Comparison of ENCODE assay signal across 1 cellular context in the genomic region with DNA sequence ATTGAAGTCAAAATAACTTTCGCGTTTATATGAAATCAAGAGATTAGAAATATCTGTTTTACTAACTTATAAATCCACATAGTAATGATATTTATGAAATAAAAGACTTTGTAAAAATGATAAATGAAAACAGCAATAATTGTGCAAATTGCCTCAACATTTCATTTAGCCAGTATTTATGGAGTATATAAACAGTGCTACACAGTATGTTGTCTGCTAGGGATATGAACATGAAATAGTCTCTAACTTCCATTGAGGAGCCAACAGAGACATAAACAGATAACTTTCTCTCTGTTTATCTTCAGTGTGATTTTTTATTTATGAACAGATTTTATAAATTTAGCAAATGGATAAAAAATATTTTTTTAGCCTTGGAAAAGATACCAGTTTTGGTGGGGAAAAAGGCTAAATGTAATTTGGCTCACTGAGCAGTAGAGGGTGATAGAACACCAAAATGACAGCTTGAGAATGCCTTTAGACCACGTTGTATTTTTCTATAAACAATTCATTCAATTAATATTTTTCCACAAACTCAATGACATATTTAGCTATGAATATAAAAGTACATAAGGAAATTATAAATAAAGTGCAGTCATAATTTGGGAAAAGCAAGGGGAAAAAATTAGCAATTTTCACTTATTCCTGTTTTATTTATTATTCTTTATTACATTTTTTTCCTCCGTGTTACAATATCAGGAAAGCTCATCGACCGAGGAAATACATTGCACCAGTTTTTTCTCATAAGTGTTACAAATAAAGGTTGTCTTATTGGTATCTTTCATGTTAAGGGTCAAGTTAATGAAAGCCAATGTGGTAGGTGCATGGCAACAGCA.
TF ChIP-seq lines count a peak whose summit lies in the region.

No MANE protein-coding gene starts in this region.

TF ChIP-seq in H1, 55 proteins besides CTCF, POLR2A, EP300 and RAD21 (continued from another document):
- no peak for TF ChIP-seq USF2 (IDR thresholded peaks at IDR 0.05; ENCODE audit: low read length)
- TF ChIP-seq NANOG (IDR thresholded peaks at IDR 0.05; ENCODE audit: insufficient read depth, low read depth, low read length, poor library complexity, severe bottlenecking): no peak
- no peak for TF ChIP-seq SUZ12 (IDR thresholded peaks at IDR 0.05; ENCODE audit: low read length)
- no peak for TF ChIP-seq HDAC2 (IDR thresholded peaks at IDR 0.05; ENCODE audit: borderline replicate concordance in 1 of 2, low read depth in 2 of 2, low read length in 2 of 2)
- no peak for TF ChIP-seq SP1 (IDR thresholded peaks at IDR 0.05; ENCODE audit: low read depth, low read length)
- TF ChIP-seq GABPA (IDR thresholded peaks at IDR 0.05; ENCODE audit: borderline replicate concordance, insufficient read depth, low read length): no peak
- TF ChIP-seq TAF1 (IDR thresholded peaks at IDR 0.05; ENCODE audit: low read depth, low read length): no peak
- no peak for TF ChIP-seq PHF8 (conservative IDR thresholded peaks at IDR 0.05; ENCODE audit: low read depth, low read length)
- TF ChIP-seq BCL11A (IDR thresholded peaks at IDR 0.05; ENCODE audit: low read depth in 2 of 2, low read length in 2 of 2): no peak
